In genomic region chr5:43019615-43020293, GRCh38 we compare ENCODE assay signal across 8 cellular contexts. TPM values are rescaled to one million over a fixed set of nuclear protein-coding genes. Genes with fewer than 3 reads are reported as not detected.
DNase-seq lines count a peak whose midpoint lies in the region; ATAC-seq and TF ChIP-seq lines count a peak whose summit lies in the region.

No MANE protein-coding gene starts in this region.

- peak; percentile 48 for TF ChIP-seq CTCF in AG10803 (conservative IDR thresholded peaks at IDR 0.05; ENCODE audit: low read length)

- peak overlapping the region; percentile 47 for H3K4me3 ChIP-seq in AG10803 (ENCODE audit: low read length)

- peak; percentile 73 for ATAC-seq in GM19025 (IDR thresholded peaks at IDR 0.05; ENCODE audit: low read depth, unreplicated experiment)
- ATAC-seq in HG03159 (IDR thresholded peaks at IDR 0.05; ENCODE audit: unreplicated experiment), result peak; percentile 80
- ATAC-seq in activated CD4-positive, CD25-positive, alpha-beta regulatory T cell treated with anti-CD3 and anti-CD28 coated beads, Interleukin-2, amount 50 U/mL, for 24 hours, result peak; percentile 76 to 77

- DNase-seq in AG10803 (ENCODE audit: low read depth) (peak; percentile 68), NCI-H2227 (lab: John Stamatoyannopoulos, UW; ENCODE audit: unreplicated experiment) (peak; percentile 93), dermis blood vessel endothelial cell (peak; percentile 94), midbrain (lab: John Stamatoyannopoulos, UW) (peak; percentile 19)
- DNase-seq in stimulated activated CD8-positive, alpha-beta memory T cell treated with anti-CD3 and anti-CD28 coated beads, Interleukin-7, amount 100 ng/mL, for 24 hours (ENCODE audit: low read depth), result peak; percentile 51

RNA-seq across cellular contexts. Expression of gene ANXA2R, which starts 20.4 kb away (rescaled TPM):
- total RNA-seq in dermis blood vessel endothelial cell, result 7.7 and 7.8 TPM in 2 replicates

Comparison
In these comparisons a context has a peak if more than half of its experiments do, and no peak if none do; other contexts are left out.
1. Peak in every context shown above with its lines: DNase-seq, ATAC-seq and H3K4me3 ChIP-seq.
2. DNase-seq: peak in every context shown above with its lines; median percentile 94 in dermis blood vessel endothelial cell; 93 in NCI-H2227; 68 in AG10803; 51 in stimulated activated CD8-positive, alpha-beta memory T cell treated with anti-CD3 and anti-CD28 coated beads, Interleukin-7, amount 100 ng/mL, for 24 hours; 19 in midbrain.